In the genomic region with DNA sequence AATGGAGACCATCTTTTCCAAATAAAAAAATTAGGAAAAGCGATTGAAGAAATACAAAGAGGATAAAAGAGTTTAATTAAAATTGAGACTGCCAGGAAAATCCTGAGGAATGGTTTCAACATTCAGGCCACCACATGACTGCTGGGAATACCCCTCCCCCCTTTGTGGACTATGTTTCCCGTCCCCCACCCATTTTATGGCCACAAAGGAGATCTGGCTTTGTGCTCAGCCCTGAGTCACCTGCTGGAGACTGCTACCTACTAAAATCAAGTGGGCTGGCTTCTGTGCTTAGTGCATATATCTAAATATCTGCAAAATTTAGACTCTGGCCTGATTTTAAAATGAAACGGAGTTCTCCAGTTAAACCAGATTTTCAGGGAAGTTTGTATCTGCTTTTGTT, we compare ENCODE assay signal across 13 cellular contexts. TPM values are rescaled to one million over a fixed set of nuclear protein-coding genes. Genes with fewer than 3 reads are reported as not detected.
A peak's percentile ranks its signal among the peaks of the same experiment; 100 is the strongest.
DNase-seq lines count a peak whose midpoint lies in the region; ATAC-seq, FAIRE-seq and TF ChIP-seq lines count a peak whose summit lies in the region.
"Had no signal": no experiment of that assay in that cellular context is flagged by ENCODE, and none has a peak within 500 bp of the region (broad histone marks: within the 10 kb centered on the region; RNA-seq: fewer than 3 reads in every experiment).

No MANE protein-coding gene starts in this region.

- 0 out of 2 replicates have a peak, but pooled peaks have one; percentile 10 for TF ChIP-seq CTCF in BJ (IDR thresholded peaks at IDR 0.05; ENCODE audit: insufficient read depth, low read depth, low read length)
- no peak for TF ChIP-seq CTCF in RWPE2 (IDR thresholded peaks at IDR 0.05; ENCODE audit: poor library complexity, severe bottlenecking)
- no peak for TF ChIP-seq CTCF in fibroblast of the aortic adventitia (IDR thresholded peaks at IDR 0.05; ENCODE audit: insufficient read depth, low read length)
- no peak for TF ChIP-seq CTCF in pancreas (IDR thresholded peaks at IDR 0.05)

- H3K4me1 ChIP-seq in RWPE2 (ENCODE audit: insufficient read depth, poor library complexity, severe bottlenecking) = peaks cover 100% of the 10 kb centered on the region
- peaks cover 4 to 20% (median 8%) of the 10 kb centered on the region in 3 donors for H3K4me1 ChIP-seq in pancreas

- DNase-seq in BJ (ENCODE audit: low read depth) (no peak), RWPE2 (ENCODE audit: low spot score) (no peak), fibroblast of the aortic adventitia (ENCODE audit: low read depth) (peak; percentile 51), pancreas (no peak), NCI-H2196 (lab: John Stamatoyannopoulos, UW; ENCODE audit: unreplicated experiment) (no peak)
- DNase-seq: activated CD8-positive, alpha-beta memory T cell treated with anti-CD3 and anti-CD28 coated beads for 24 hours; CD4-positive, alpha-beta memory T cell; NCI-H2029 treated with DMSO at 0.1 percent for 48 hours; SIG-M5; stimulated activated CD4-positive, alpha-beta T cell treated with anti-CD3 and anti-CD28 coated beads, Interleukin-2, amount 100 ng/mL, for 48 hours had no signal

- CTCF ChIA-PET in BJ (lab: Yijun Ruan, JAX) = no interaction called here

- ATAC-seq in RWPE2 (ENCODE audit: low read depth) = no peak
- peak; percentile 45 to 78 (median 63) for ATAC-seq in pancreas
- ATAC-seq in HG03025 (IDR thresholded peaks at IDR 0.05; ENCODE audit: low FRiP score, unreplicated experiment) = no peak
- ATAC-seq in HG02973 (IDR thresholded peaks at IDR 0.05; ENCODE audit: unreplicated experiment) = no peak
- ATAC-seq in HG03457 (IDR thresholded peaks at IDR 0.05; ENCODE audit: unreplicated experiment) = no peak

- H3K9me3 ChIP-seq in RWPE2 (ENCODE audit: severe bottlenecking) (no peaks in the 10 kb centered on the region), pancreas (no peaks in the 10 kb centered on the region)

- H3K4me3 ChIP-seq in BJ (ENCODE audit: low read depth, low read length) (peak overlapping the region; percentile 22), RWPE2 (ENCODE audit: severe bottlenecking) (no peak overlapping the region), fibroblast of the aortic adventitia (ENCODE audit: low read depth, low read length) (no peak overlapping the region), pancreas (no peak overlapping the region)

- FAIRE-seq in pancreas (lab: Jason Lieb, UNC) = no peak

- H3K27ac ChIP-seq in RWPE2 (ENCODE audit: poor library complexity, severe bottlenecking) (peak overlapping the region; percentile 99), pancreas (peak overlapping the region in 3 of 4 donors; percentile 12 to 69 (median 48))

- POLR2A ChIA-PET in BJ (lab: Charles Lee) = interaction anchor here (0.6 kb wide), 1 partner anchor 321 kb away, joined by 3 read pairs; no protein-coding TSS in a partner anchor

- H3K36me3 ChIP-seq in BJ (ENCODE audit: control insufficient read depth, insufficient read depth, low read length) (peaks cover 11% of the 10 kb centered on the region), RWPE2 (ENCODE audit: low read depth) (peaks cover 96% of the 10 kb centered on the region), pancreas (no peaks in the 10 kb centered on the region)

- H3K27me3 ChIP-seq in BJ (ENCODE audit: control insufficient read depth, insufficient read depth, low read length) (no peaks in the 10 kb centered on the region), RWPE2 (ENCODE audit: insufficient read depth, poor library complexity, severe bottlenecking) (no peaks in the 10 kb centered on the region), pancreas (no peaks in the 10 kb centered on the region)

- WGBS in pancreas, 2 donors = 60 to 71% methylated on average over 3 of the region's 3 CpGs

- intact Hi-C loops in pancreas (cut with DNase I) = no loop called here

RNA-seq across cellular contexts. Expression of gene RND3, which starts 10.1 kb away (rescaled TPM):
- polyA plus RNA-seq in BJ (2011; rRNA removed) = 255 and 497 TPM in 2 replicates
- 245 and 381 TPM in 2 replicates for polyA minus RNA-seq in BJ (2011; rRNA and poly(A)+ RNA removed)
- total RNA-seq in fibroblast of the aortic adventitia (ENCODE audit: low replicate concordance) = 154 and 321 TPM in 2 replicates
- total RNA-seq in pancreas = 1 to 10 TPM; 3.9 to 9.8 (median 5.1) TPM
- 1 to 10 TPM; 4.5 to 4.8 TPM for polyA plus RNA-seq in pancreas
- total RNA-seq: CD4-positive, alpha-beta memory T cell had no signal
- polyA plus RNA-seq: CD4-positive, alpha-beta memory T cell had no signal

Comparison
In these comparisons a context has a peak if more than half of its experiments do, and no peak if none do; other contexts are left out.
1. ATAC-seq: peak in pancreas (4 of 4); none in RWPE2 (single experiment), HG03025 (single experiment), HG02973 (single experiment) and HG03457 (single experiment).
2. RNA of gene RND3, which starts 10.1 kb away (total RNA-seq): 154 to 321 TPM in fibroblast of the aortic adventitia; 3.9 to 9.8 TPM in pancreas; every median in the first group is over 10 times any median in the second.